ENCODE assay signal across 8 cellular contexts in the genomic region with DNA sequence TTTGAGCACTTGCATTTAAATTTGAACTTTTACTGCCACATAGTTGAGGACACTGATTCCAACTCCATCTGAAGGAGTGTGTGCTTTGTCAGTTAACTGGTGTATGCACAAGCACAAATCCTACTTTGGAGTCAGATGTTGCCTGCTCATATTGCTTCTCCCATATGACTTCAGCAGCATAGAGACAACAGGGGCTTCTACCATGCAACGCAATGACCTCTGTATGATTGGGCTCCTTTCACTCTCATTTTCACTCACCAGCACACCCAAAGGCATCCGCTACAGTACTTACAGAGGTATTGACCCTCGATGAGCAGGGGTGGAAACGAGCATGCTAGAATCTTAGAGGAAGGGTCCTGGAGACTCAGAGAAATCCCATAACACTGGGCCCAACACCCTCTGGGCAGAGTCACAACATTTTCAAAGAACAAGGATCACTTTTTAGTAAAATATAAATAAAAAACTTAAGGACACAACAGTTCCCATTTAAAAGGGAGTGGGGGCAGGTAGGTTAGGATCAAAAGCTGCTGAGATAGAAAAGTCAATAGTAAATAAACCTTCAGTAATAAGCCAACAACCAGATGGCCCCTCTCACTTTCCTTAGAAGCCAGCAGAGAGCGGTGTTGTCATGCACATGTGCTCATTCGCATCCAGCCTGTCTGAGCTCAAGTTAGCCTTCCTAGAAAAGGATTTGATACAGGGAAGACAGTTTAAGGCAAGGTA.
A peak's percentile ranks its signal among the peaks of the same experiment; 100 is the strongest.
DNase-seq lines count a peak whose midpoint lies in the region; ATAC-seq and TF ChIP-seq lines count a peak whose summit lies in the region.

No MANE protein-coding gene starts in this region.

- no peaks in the 10 kb centered on the region for H3F3A ChIP-seq in SU-DHL-6 (ENCODE audit: insufficient read depth)

- H4K20me1 ChIP-seq in SU-DHL-6 (ENCODE audit: low read depth, low read length), result no peaks in the 10 kb centered on the region

- H3K9me3 ChIP-seq in HAP-1, result no peaks in the 10 kb centered on the region
- no peaks in the 10 kb centered on the region for H3K9me3 ChIP-seq in SU-DHL-6 (ENCODE audit: insufficient read depth, low read length)

- TF ChIP-seq CTCF in SU-DHL-6 (IDR thresholded peaks at IDR 0.05; ENCODE audit: insufficient read depth, low read length, poor library complexity, severe bottlenecking), result peak; percentile 29
- peak; percentile 80 for TF ChIP-seq CTCF in fibroblast of villous mesenchyme (IDR thresholded peaks at IDR 0.05; ENCODE audit: insufficient read depth, low read depth, low read length)
- TF ChIP-seq CTCF in osteocyte (IDR thresholded peaks at IDR 0.05), result peak; percentile 85

- H3K9me3 Mint-ChIP-seq in osteocyte (ENCODE audit: unreplicated experiment), result no peaks in the 10 kb centered on the region

- H3K79me2 ChIP-seq in SU-DHL-6 (ENCODE audit: insufficient read depth, low read length), result no peaks in the 10 kb centered on the region

- no peak overlapping the region for H3K4me2 ChIP-seq in SU-DHL-6 (ENCODE audit: low read depth, low read length, poor library complexity, severe bottlenecking)

- H3K27ac Mint-ChIP-seq in osteocyte (ENCODE audit: unreplicated experiment), result no peak overlapping the region

- H3K9ac ChIP-seq in SU-DHL-6 (ENCODE audit: low read length), result no peak overlapping the region

- H3K9me2 ChIP-seq in SU-DHL-6 (replicated peaks; ENCODE audit: insufficient read depth, low read length), result no peaks in the 10 kb centered on the region

- no peak overlapping the region for H3K4me3 Mint-ChIP-seq in osteocyte (ENCODE audit: unreplicated experiment)

- H3K36me3 ChIP-seq in HAP-1 (replicated peaks) (no peaks in the 10 kb centered on the region), SU-DHL-6 (ENCODE audit: low read length) (no peaks in the 10 kb centered on the region)

- H3K4me3 ChIP-seq in HAP-1 (no peak overlapping the region), SU-DHL-6 (ENCODE audit: insufficient read depth, low read length, poor library complexity, severe bottlenecking) (no peak overlapping the region), fibroblast of villous mesenchyme (ENCODE audit: low read depth, low read length) (no peak overlapping the region)

- no peaks in the 10 kb centered on the region for H3K36me3 Mint-ChIP-seq in osteocyte (ENCODE audit: unreplicated experiment)

- in situ Hi-C loops in HAP-1 (cut with MboI; ENCODE audit: low sequenced_read_pairs), result loop anchor here (5.0 to 25.0 kb wide), 3 partner anchors 486 to 1096 kb away; no protein-coding TSS in a partner anchor

- H3K4me1 Mint-ChIP-seq in osteocyte (ENCODE audit: unreplicated experiment), result no peaks in the 10 kb centered on the region

- peak; percentile 70 for DNase-seq in EH (ENCODE audit: low read depth)
- DNase-seq in HAP-1 (ENCODE audit: low spot score in 2 of 2), result peak; percentile 72 to 83
- DNase-seq in NCI-H1436 (lab: John Stamatoyannopoulos, UW), result peak; percentile 64
- DNase-seq in fibroblast of villous mesenchyme (ENCODE audit: low read depth), result peak; percentile 75
- DNase-seq in osteocyte (ENCODE audit: extremely low spot score, unreplicated experiment), result no peak
- no peak for DNase-seq in T-helper 9 cell

- no peak overlapping the region for H2AFZ ChIP-seq in SU-DHL-6 (ENCODE audit: low read depth, low read length, severe bottlenecking)

- H3K4me1 ChIP-seq in HAP-1, result peaks cover 6% of the 10 kb centered on the region

- no peaks in the 10 kb centered on the region; the same call in 1 of the 2 replicates for H3K27me3 ChIP-seq in HAP-1 (ENCODE audit: low read depth)
- no peaks in the 10 kb centered on the region for H3K27me3 ChIP-seq in SU-DHL-6 (ENCODE audit: low read length)

- H3K27ac ChIP-seq in SU-DHL-6 (ENCODE audit: low read depth, low read length), result no peak overlapping the region

- no peak for ATAC-seq in HG02571 (IDR thresholded peaks at IDR 0.05; ENCODE audit: unreplicated experiment)

- H3K27me3 Mint-ChIP-seq in osteocyte (ENCODE audit: unreplicated experiment), result peaks cover 21% of the 10 kb centered on the region

Comparison
In these comparisons a context has a peak if more than half of its experiments do, and no peak if none do; other contexts are left out.
1. DNase-seq: peak in EH (single experiment), HAP-1 (2 of 2), NCI-H1436 (single experiment) and fibroblast of villous mesenchyme (single experiment); none in osteocyte (single experiment) and T-helper 9 cell (single experiment).
2. CTCF ChIP-seq: peak in every context shown above with its lines; median percentile 85 in osteocyte; 80 in fibroblast of villous mesenchyme; 29 in SU-DHL-6.